8 cellular contexts compared by ENCODE assay signal in genomic region chr1:92858564-92859399, GRCh38. TPM values are rescaled to one million over a fixed set of nuclear protein-coding genes. Genes with fewer than 3 reads are reported as not detected.
DNase-seq lines count a peak whose midpoint lies in the region; ATAC-seq and TF ChIP-seq lines count a peak whose summit lies in the region.

No MANE protein-coding gene starts in this region.

- no peaks in the 10 kb centered on the region for H3K27me3 ChIP-seq in right lobe of liver

- H3K27ac ChIP-seq in VCaP (no peak overlapping the region), right lobe of liver (peak overlapping the region in 2 of 3 donors; percentile 22 to 39)

- no peaks in the 10 kb centered on the region for H3K36me3 ChIP-seq in right lobe of liver

- peak; percentile 73 for ATAC-seq in HG02981 (IDR thresholded peaks at IDR 0.05; ENCODE audit: unreplicated experiment)
- ATAC-seq in right lobe of liver: peak; percentile 92 to 96 (median 93)
- ATAC-seq in stimulated activated naive CD8-positive, alpha-beta T cell treated with anti-CD3 and anti-CD28 coated beads, Interleukin-15, Interleukin-2, amounts not matched to agents 100 U/mL and 50 U/mL, for 24 hours: peak; percentile 81

- TF ChIP-seq CTCF in VCaP (conservative IDR thresholded peaks at IDR 0.05): peak; percentile 91
- peak; percentile 93 to 100 (median 96) for TF ChIP-seq CTCF in right lobe of liver (IDR thresholded peaks at IDR 0.05)

- 36% methylated on average over 13 of the region's 13 CpGs for WGBS in right lobe of liver (ENCODE audit: insufficient coverage, low coverage, low lambda C conversion rate, missing lambda C conversion rate)

- H3K4me3 ChIP-seq in right lobe of liver: no peak overlapping the region

- DNase-seq in activated CD8-positive, alpha-beta memory T cell treated with anti-CD3 and anti-CD28 coated beads for 4 hours (ENCODE audit: low read depth in 2 of 2): peak; percentile 24 to 36
- no peak for DNase-seq in activated CD8-positive, alpha-beta memory T cell treated with anti-CD3 and anti-CD28 coated beads for 24 hours
- DNase-seq in NCI-H2196 (lab: John Stamatoyannopoulos, UW; ENCODE audit: unreplicated experiment) (peak; percentile 83), dermis blood vessel endothelial cell (peak; percentile 84), right lobe of liver (peak in 1 of 3 donors; percentile 54)
- DNase-seq in stimulated activated naive CD8-positive, alpha-beta T cell treated with anti-CD3 and anti-CD28 coated beads, Interleukin-15, Interleukin-2, amounts not matched to agents 100 U/mL and 50 U/mL, for 24 hours: peak; percentile 41

- peaks cover 0 to 15% (median 0%) of the 10 kb centered on the region in 4 donors for H3K4me1 ChIP-seq in right lobe of liver

- no peaks in the 10 kb centered on the region for H3K9me3 ChIP-seq in right lobe of liver

- no peak for TF ChIP-seq POLR2A in right lobe of liver (IDR thresholded peaks at IDR 0.05)

- intact Hi-C loops in right lobe of liver (cut with DNase I): no loop called here

RNA-seq across cellular contexts. Expression of gene RPL5, which starts 26.9 kb away (rescaled TPM):
- total RNA-seq in dermis blood vessel endothelial cell (892 and 958 TPM in 2 replicates), right lobe of liver (100 to 1,000 TPM; 225 to 532 (median 294) TPM)
